15 cellular contexts compared by ENCODE assay signal in genomic region chr5:41022600-41022999, GRCh38. TPM values are rescaled to one million over a fixed set of nuclear protein-coding genes. Genes with fewer than 3 reads are reported as not detected.
"Had no signal": no experiment of that assay in that cellular context is flagged by ENCODE, and none has a peak within 500 bp of the region (broad histone marks: within the 10 kb centered on the region; RNA-seq: fewer than 3 reads in every experiment).

No MANE protein-coding gene starts in this region.

RNA-seq across cellular contexts. Expression of gene MROH2B, which starts 48.5 kb away (rescaled TPM):
- total RNA-seq: natural killer cell, occipital lobe, osteocyte, posterior vena cava, pulmonary artery endothelial cell, sciatic nerve, smooth muscle cell, spleen, suprapubic skin, transverse colon, upper lobe of right lung, urinary bladder, uterus had no signal
- polyA plus RNA-seq: neural cell, pancreas, smooth muscle cell, spleen, urinary bladder had no signal
